8 cellular contexts compared by ENCODE assay signal in genomic region chr3:57555316-57555715, GRCh38. TPM values are rescaled to one million over a fixed set of nuclear protein-coding genes. Genes with fewer than 3 reads are reported as not detected.
DNase-seq lines count a peak whose midpoint lies in the region; ATAC-seq and TF ChIP-seq lines count a peak whose summit lies in the region.

No MANE protein-coding gene starts in this region.

- H3K27ac ChIP-seq in iPS DF 6.9 (ENCODE audit: low read length) = no peak overlapping the region

- H3K4me3 Mint-ChIP-seq in activated T-cell treated with anti-CD3 and anti-CD28 coated beads, Interleukin-2, amount 50 U/mL, for 72 hours = peak overlapping the region; percentile 81 to 89
- peak overlapping the region; percentile 93 for H3K4me3 Mint-ChIP-seq in stimulated activated memory B cell treated with anti-CD40 and anti-IgM and Interleukin-4, amounts not matched to agents 10 μg/mL and 1 μg/mL and 100 μg/mL, for 72 hours

- H3K27me3 ChIP-seq in iPS DF 6.9 (ENCODE audit: control insufficient read depth, insufficient read depth, low read length) = no peaks in the 10 kb centered on the region

- peaks cover 4% of the 10 kb centered on the region; the same call in 1 of the 2 replicates for H3K36me3 ChIP-seq in iPS DF 6.9 (ENCODE audit: control insufficient read depth, insufficient read depth, low read length)

- POLR2A ChIA-PET in GM10248 (lab: Yijun Ruan, JAX) = interaction anchor here (1.0 to 1.3 kb wide), 4 partner anchors 34 to 43 kb away, joined by 3 to 11 read pairs (median 4); partner anchors contain the start of gene ARF4

- no peaks in the 10 kb centered on the region for H3K27me3 Mint-ChIP-seq in activated T-cell treated with anti-CD3 and anti-CD28 coated beads, Interleukin-2, amount 50 U/mL, for 72 hours (ENCODE audit: low read depth)
- no peaks in the 10 kb centered on the region for H3K27me3 Mint-ChIP-seq in stimulated activated memory B cell treated with anti-CD40 and anti-IgM and Interleukin-4, amounts not matched to agents 10 μg/mL and 1 μg/mL and 100 μg/mL, for 72 hours

- peaks cover 9 to 14% of the 10 kb centered on the region in 2 donors for H3K36me3 Mint-ChIP-seq in activated T-cell treated with anti-CD3 and anti-CD28 coated beads, Interleukin-2, amount 50 U/mL, for 72 hours (ENCODE audit: insufficient read depth in 2 of 2)
- peaks cover 8% of the 10 kb centered on the region for H3K36me3 Mint-ChIP-seq in stimulated activated memory B cell treated with anti-CD40 and anti-IgM and Interleukin-4, amounts not matched to agents 10 μg/mL and 1 μg/mL and 100 μg/mL, for 72 hours

- DNase-seq in SHP77 (lab: John Stamatoyannopoulos, UW) = peak; percentile 5 to 30
- DNase-seq in SHP77 treated with DMSO at 0.1 percent for 48 hours (lab: John Stamatoyannopoulos, UW) = no peak
- DNase-seq in activated T-cell treated with anti-CD3 and anti-CD28 coated beads, Interleukin-2, amount 50 U/mL, for 72 hours = peak in 1 of 2 donors; percentile 8
- no peak for DNase-seq in iPS DF 6.9 (ENCODE audit: low read depth, low spot score)
- DNase-seq in stimulated activated CD8-positive, alpha-beta memory T cell treated with anti-CD3 and anti-CD28 coated beads, Interleukin-4, amount 100 ng/mL, for 48 hours = no peak
- DNase-seq in GM10248 (ENCODE audit: extremely low spot score) = no peak

- no peak for ATAC-seq in activated T-cell treated with anti-CD3 and anti-CD28 coated beads, Interleukin-2, amount 50 U/mL, for 72 hours (replicated peaks in 1 of 2)
- no peak for ATAC-seq in stimulated activated memory B cell treated with anti-CD40 and anti-IgM and Interleukin-4, amounts not matched to agents 10 μg/mL and 1 μg/mL and 100 μg/mL, for 72 hours
- no peak for ATAC-seq in HG02938 (IDR thresholded peaks at IDR 0.05; ENCODE audit: unreplicated experiment)

- peak overlapping the region; percentile 100 for H3K27ac Mint-ChIP-seq in activated T-cell treated with anti-CD3 and anti-CD28 coated beads, Interleukin-2, amount 50 U/mL, for 72 hours
- H3K27ac Mint-ChIP-seq in stimulated activated memory B cell treated with anti-CD40 and anti-IgM and Interleukin-4, amounts not matched to agents 10 μg/mL and 1 μg/mL and 100 μg/mL, for 72 hours = peak overlapping the region; percentile 97

- H3K4me1 Mint-ChIP-seq in activated T-cell treated with anti-CD3 and anti-CD28 coated beads, Interleukin-2, amount 50 U/mL, for 72 hours (ENCODE audit: low read depth) = peaks cover 34% of the 10 kb centered on the region
- peaks cover 35% of the 10 kb centered on the region for H3K4me1 Mint-ChIP-seq in stimulated activated memory B cell treated with anti-CD40 and anti-IgM and Interleukin-4, amounts not matched to agents 10 μg/mL and 1 μg/mL and 100 μg/mL, for 72 hours

- CTCF ChIA-PET in GM10248 (lab: Yijun Ruan, JAX) = interaction anchor here (1.3 to 2.2 kb wide), 4 partner anchors 9 to 158 kb away, joined by 3 to 5 read pairs (median 4); no protein-coding TSS in a partner anchor

- WGBS in iPS DF 6.9 (ENCODE audit: insufficient coverage, insufficient read length) = no CpG with 5 or more reads among the region's 9 CpGs

- peak overlapping the region; percentile 61; the same call in 1 of the 2 replicates for H3K4me3 ChIP-seq in iPS DF 6.9 (ENCODE audit: low read length)

- no peak for TF ChIP-seq CTCF in GM10248 (IDR thresholded peaks at IDR 0.05; ENCODE audit: control extremely low read depth, extremely low read depth, low read depth, missing control alignments)

- H3K9me3 ChIP-seq in iPS DF 6.9 (ENCODE audit: control insufficient read depth, insufficient read depth, low read length) = no peaks in the 10 kb centered on the region

- no peaks in the 10 kb centered on the region for H3K9me3 Mint-ChIP-seq in activated T-cell treated with anti-CD3 and anti-CD28 coated beads, Interleukin-2, amount 50 U/mL, for 72 hours
- H3K9me3 Mint-ChIP-seq in stimulated activated memory B cell treated with anti-CD40 and anti-IgM and Interleukin-4, amounts not matched to agents 10 μg/mL and 1 μg/mL and 100 μg/mL, for 72 hours = no peaks in the 10 kb centered on the region

- peaks cover 4% of the 10 kb centered on the region; the same call in 1 of the 2 replicates for H3K4me1 ChIP-seq in iPS DF 6.9 (ENCODE audit: control insufficient read depth, insufficient read depth, low read length)

RNA-seq across cellular contexts. Expression of gene PDE12, which starts 0.8 kb away (rescaled TPM):
- total RNA-seq in activated T-cell treated with anti-CD3 and anti-CD28 coated beads, Interleukin-2, amount 50 U/mL, for 72 hours = 10 to 100 TPM; 19.6 to 20.8 TPM

RNA-seq across cellular contexts. Expression of gene DNAH12, which starts 11.2 kb away (rescaled TPM):
- under 1 TPM; 0.21 to 0.26 TPM for total RNA-seq in activated T-cell treated with anti-CD3 and anti-CD28 coated beads, Interleukin-2, amount 50 U/mL, for 72 hours

RNA-seq across cellular contexts. Expression of gene ARF4, which starts 41.8 kb away (rescaled TPM):
- total RNA-seq in activated T-cell treated with anti-CD3 and anti-CD28 coated beads, Interleukin-2, amount 50 U/mL, for 72 hours = 10 to 100 TPM; 67.2 to 76.3 TPM

Comparison
In these comparisons a context has a peak if more than half of its experiments do, and no peak if none do; other contexts are left out.
1. DNase-seq: peak in SHP77 (2 of 2); none in SHP77 treated with DMSO at 0.1 percent for 48 hours (single experiment), iPS DF 6.9 (single experiment), stimulated activated CD8-positive, alpha-beta memory T cell treated with anti-CD3 and anti-CD28 coated beads, Interleukin-4, amount 100 ng/mL, for 48 hours (single experiment) and GM10248 (single experiment).